In genomic region chr11:7573558-7574296, GRCh38 we compare ENCODE assay signal across 1 cellular context.
TF ChIP-seq lines count a peak whose summit lies in the region.

No MANE protein-coding gene starts in this region.

TF ChIP-seq in HEK293, 187 proteins besides CTCF, POLR2A, EP300 and RAD21 (continued from another document):
- no peak for TF ChIP-seq ZNF416 (tag by site-specific recombination; IDR thresholded peaks at IDR 0.05)
- no peak for TF ChIP-seq ZNF664 (tag by site-specific recombination; IDR thresholded peaks at IDR 0.05)
- peak; percentile 51; the same call in 1 of the 2 replicates for TF ChIP-seq FEZF1 (tag by site-specific recombination; IDR thresholded peaks at IDR 0.05)
- no peak for TF ChIP-seq ZNF514 (tag by site-specific recombination; IDR thresholded peaks at IDR 0.05)
- no peak for TF ChIP-seq ZNF571 (tag by site-specific recombination; IDR thresholded peaks at IDR 0.05)
- no peak for TF ChIP-seq MYNN (tag by site-specific recombination; IDR thresholded peaks at IDR 0.05; ENCODE audit: borderline replicate concordance)
- TF ChIP-seq ZNF510 (tag by site-specific recombination; IDR thresholded peaks at IDR 0.05; ENCODE audit: insufficient replicate concordance): no peak
- TF ChIP-seq ZNF658 (tag by site-specific recombination; IDR thresholded peaks at IDR 0.05): no peak
- no peak for TF ChIP-seq BCL11A (tag by site-specific recombination; IDR thresholded peaks at IDR 0.05; ENCODE audit: low read depth)
- TF ChIP-seq HIC1 (tag by site-specific recombination; IDR thresholded peaks at IDR 0.05): peak; percentile 37; the same call in 1 of the 2 replicates
- no peak for TF ChIP-seq ZNF214 (tag by site-specific recombination; IDR thresholded peaks at IDR 0.05; ENCODE audit: borderline replicate concordance)
- no peak for TF ChIP-seq ZFP3 (tag by site-specific recombination; IDR thresholded peaks at IDR 0.05; ENCODE audit: low read depth)
- TF ChIP-seq ZNF747 (tag by site-specific recombination; IDR thresholded peaks at IDR 0.05): no peak
- peak; percentile 81 for TF ChIP-seq ZNF335 (tag by site-specific recombination; conservative IDR thresholded peaks at IDR 0.05)
- TF ChIP-seq ZNF423 (tag by site-specific recombination; IDR thresholded peaks at IDR 0.05): no peak
- TF ChIP-seq MEIS1 (CRISPR knock-in tag; IDR thresholded peaks at IDR 0.05; ENCODE audit: borderline replicate concordance): no peak
- TF ChIP-seq ZFHX2 (tag by site-specific recombination; conservative IDR thresholded peaks at IDR 0.05): no peak
- TF ChIP-seq ZBTB17 (tag by site-specific recombination; IDR thresholded peaks at IDR 0.05): no peak
- no peak for TF ChIP-seq SP7 (tag by site-specific recombination; IDR thresholded peaks at IDR 0.05)
- peak; percentile 82; the same call in 1 of the 2 replicates for TF ChIP-seq TRIM28 (IDR thresholded peaks at IDR 0.05; ENCODE audit: borderline replicate concordance, low read length)
- TF ChIP-seq ZNF837 (tag by site-specific recombination; IDR thresholded peaks at IDR 0.05): no peak
- no peak for TF ChIP-seq ZNF184 (tag by site-specific recombination; IDR thresholded peaks at IDR 0.05)
- TF ChIP-seq TSHZ1 (tag by site-specific recombination; IDR thresholded peaks at IDR 0.05; ENCODE audit: borderline replicate concordance): no peak
- no peak for TF ChIP-seq ELK4 (IDR thresholded peaks at IDR 0.05; ENCODE audit: borderline replicate concordance, low read depth, low read length)
- peak; percentile 71 for TF ChIP-seq OSR2 (tag by site-specific recombination; IDR thresholded peaks at IDR 0.05)
- TF ChIP-seq ZBTB26 (tag by site-specific recombination; optimal IDR thresholded peaks at IDR 0.05): no peak
- no peak for TF ChIP-seq ZNF169 (tag by site-specific recombination; IDR thresholded peaks at IDR 0.05)
- no peak for TF ChIP-seq ZNF518A (tag by site-specific recombination; conservative IDR thresholded peaks at IDR 0.05; ENCODE audit: low read depth)
- no peak for TF ChIP-seq HOXD13 (CRISPR knock-in tag; IDR thresholded peaks at IDR 0.05; ENCODE audit: borderline replicate concordance)
- no peak for TF ChIP-seq AEBP2 (tag by site-specific recombination; IDR thresholded peaks at IDR 0.05; ENCODE audit: borderline replicate concordance)
- TF ChIP-seq INSM2 (tag by site-specific recombination; IDR thresholded peaks at IDR 0.05): no peak
- TF ChIP-seq ZFP69B (tag by site-specific recombination; IDR thresholded peaks at IDR 0.05): 0 out of 2 replicates have a peak, but pooled peaks have one; percentile 33
- no peak for TF ChIP-seq ZNF530 (tag by site-specific recombination; IDR thresholded peaks at IDR 0.05; ENCODE audit: low read depth)
- no peak for TF ChIP-seq BCL11B (tag by site-specific recombination; IDR thresholded peaks at IDR 0.05; ENCODE audit: low read depth)
- TF ChIP-seq ZNF707 (tag by site-specific recombination; IDR thresholded peaks at IDR 0.05): no peak
- TF ChIP-seq GLI2 (tag by site-specific recombination; IDR thresholded peaks at IDR 0.05; ENCODE audit: borderline replicate concordance, low read depth): no peak
- TF ChIP-seq ZNF10 (tag by site-specific recombination; IDR thresholded peaks at IDR 0.05): peak; percentile 10; the same call in 1 of the 2 replicates
- no peak for TF ChIP-seq OVOL3 (tag by site-specific recombination; IDR thresholded peaks at IDR 0.05)
- no peak for TF ChIP-seq ZNF426 (tag by site-specific recombination; IDR thresholded peaks at IDR 0.05)
